14 cellular contexts compared by ENCODE assay signal in genomic region chr4:26171953-26172352, GRCh38.
DNase-seq lines count a peak whose midpoint lies in the region; ATAC-seq and TF ChIP-seq lines count a peak whose summit lies in the region.
"Had no signal": no experiment of that assay in that cellular context is flagged by ENCODE, and none has a peak within 500 bp of the region (broad histone marks: within the 10 kb centered on the region; RNA-seq: fewer than 3 reads in every experiment).

No MANE protein-coding gene starts in this region.

- TF ChIP-seq CTCF in osteocyte (IDR thresholded peaks at IDR 0.05) (no peak), upper lobe of right lung (IDR thresholded peaks at IDR 0.05) (no peak)

- H3K9me3 ChIP-seq in SJCRH30 (replicated peaks) (no peaks in the 10 kb centered on the region), upper lobe of right lung (no peaks in the 10 kb centered on the region)
- H3K9me3 ChIP-seq: adrenal gland, suprapubic skin had no signal

- peaks cover 50% of the 10 kb centered on the region for H3K4me1 ChIP-seq in SJCRH30
- H3K4me1 ChIP-seq in upper lobe of right lung: no peaks in the 10 kb centered on the region
- H3K4me1 ChIP-seq: adrenal gland had no signal

- peaks cover 17% of the 10 kb centered on the region for H3K4me1 Mint-ChIP-seq in osteocyte (ENCODE audit: unreplicated experiment)
- H3K4me1 Mint-ChIP-seq in stimulated activated naive CD8-positive, alpha-beta T cell treated with anti-CD3 and anti-CD28 coated beads, Interleukin-15, amount 100 ng/mL, for 72 hours: peaks cover 22% of the 10 kb centered on the region
- H3K4me1 Mint-ChIP-seq: CD14-positive monocyte had no signal

- H3K4me3 ChIP-seq in SJCRH30 (no peak overlapping the region), upper lobe of right lung (no peak overlapping the region)
- H3K4me3 ChIP-seq: adrenal gland, suprapubic skin had no signal

- H3K27ac ChIP-seq in SJCRH30: peak overlapping the region; percentile 95
- no peak overlapping the region for H3K27ac ChIP-seq in upper lobe of right lung
- H3K27ac ChIP-seq: adrenal gland, RWPE1, suprapubic skin had no signal

- no peaks in the 10 kb centered on the region for H3K27me3 Mint-ChIP-seq in osteocyte (ENCODE audit: unreplicated experiment)
- H3K27me3 Mint-ChIP-seq in stimulated activated naive CD8-positive, alpha-beta T cell treated with anti-CD3 and anti-CD28 coated beads, Interleukin-15, amount 100 ng/mL, for 72 hours: peaks cover 35% of the 10 kb centered on the region

- H3K27me3 ChIP-seq in SJCRH30 (no peaks in the 10 kb centered on the region), upper lobe of right lung (peaks cover 7% of the 10 kb centered on the region)
- H3K27me3 ChIP-seq: adrenal gland, suprapubic skin had no signal

- no peak for ATAC-seq in upper lobe of right lung
- no peak for ATAC-seq in stimulated activated naive CD8-positive, alpha-beta T cell treated with anti-CD3 and anti-CD28 coated beads, Interleukin-15, amount 100 ng/mL, for 72 hours

- intact Hi-C loops in upper lobe of right lung (cut with DNase I): no loop called here

- in situ Hi-C loops in G401 (cut with HindIII; ENCODE audit: low sequenced_read_pairs): no loop called here

- H3K27ac Mint-ChIP-seq in osteocyte (ENCODE audit: unreplicated experiment): peak overlapping the region; percentile 48
- H3K27ac Mint-ChIP-seq in stimulated activated naive CD8-positive, alpha-beta T cell treated with anti-CD3 and anti-CD28 coated beads, Interleukin-15, amount 100 ng/mL, for 72 hours: peak overlapping the region in 1 of 2 donors; percentile 31
- H3K27ac Mint-ChIP-seq: CD14-positive monocyte, memory B cell had no signal

- DNase-seq in G401 (ENCODE audit: low spot score) (peak; percentile 39), SJCRH30 (peak; percentile 97 to 99), fibroblast of the conjunctiva (ENCODE audit: low read depth) (peak; percentile 82), osteocyte (ENCODE audit: extremely low spot score, unreplicated experiment) (no peak), upper lobe of right lung (no peak)
- no peak for DNase-seq in activated effector memory CD4-positive, alpha-beta T cell treated with Interleukin-2 at 50 U/mL for 16 hours
- DNase-seq in stimulated activated naive CD8-positive, alpha-beta T cell treated with anti-CD3 and anti-CD28 coated beads, Interleukin-15, amount 100 ng/mL, for 72 hours: no peak
- no peak for DNase-seq in NK-92 treated with Interleukin-12 subunit alpha and Interleukin-12 subunit beta, amount 100 ng/mL, for 24 hours (lab: John Stamatoyannopoulos, UW)
- DNase-seq: adrenal gland, NCI-H510A had no signal

- no peaks in the 10 kb centered on the region for H3K36me3 Mint-ChIP-seq in osteocyte (ENCODE audit: unreplicated experiment)
- H3K36me3 Mint-ChIP-seq: CD14-positive monocyte, memory B cell had no signal

- H3K36me3 ChIP-seq in SJCRH30 (no peaks in the 10 kb centered on the region), upper lobe of right lung (no peaks in the 10 kb centered on the region)
- H3K36me3 ChIP-seq: adrenal gland, suprapubic skin had no signal

- H3K4me3 Mint-ChIP-seq in osteocyte (ENCODE audit: unreplicated experiment): peak overlapping the region; percentile 23
- no peak overlapping the region for H3K4me3 Mint-ChIP-seq in stimulated activated naive CD8-positive, alpha-beta T cell treated with anti-CD3 and anti-CD28 coated beads, Interleukin-15, amount 100 ng/mL, for 72 hours
- H3K4me3 Mint-ChIP-seq: CD14-positive monocyte, memory B cell had no signal

- H3K9me3 Mint-ChIP-seq in osteocyte (ENCODE audit: unreplicated experiment): no peaks in the 10 kb centered on the region
- H3K9me3 Mint-ChIP-seq in stimulated activated naive CD8-positive, alpha-beta T cell treated with anti-CD3 and anti-CD28 coated beads, Interleukin-15, amount 100 ng/mL, for 72 hours: no peaks in the 10 kb centered on the region
- H3K9me3 Mint-ChIP-seq: memory B cell had no signal

Comparison
In these comparisons a context has a peak if more than half of its experiments do, and no peak if none do; other contexts are left out.
1. DNase-seq: peak in G401 (single experiment), SJCRH30 (2 of 2) and fibroblast of the conjunctiva (single experiment); none in osteocyte (single experiment), activated effector memory CD4-positive, alpha-beta T cell treated with Interleukin-2 at 50 U/mL for 16 hours (single experiment), upper lobe of right lung (single experiment), stimulated activated naive CD8-positive, alpha-beta T cell treated with anti-CD3 and anti-CD28 coated beads, Interleukin-15, amount 100 ng/mL, for 72 hours (0 of 2) and NK-92 treated with Interleukin-12 subunit alpha and Interleukin-12 subunit beta, amount 100 ng/mL, for 24 hours (single experiment).